ENCODE assay signal across 22 cellular contexts in the genomic region with DNA sequence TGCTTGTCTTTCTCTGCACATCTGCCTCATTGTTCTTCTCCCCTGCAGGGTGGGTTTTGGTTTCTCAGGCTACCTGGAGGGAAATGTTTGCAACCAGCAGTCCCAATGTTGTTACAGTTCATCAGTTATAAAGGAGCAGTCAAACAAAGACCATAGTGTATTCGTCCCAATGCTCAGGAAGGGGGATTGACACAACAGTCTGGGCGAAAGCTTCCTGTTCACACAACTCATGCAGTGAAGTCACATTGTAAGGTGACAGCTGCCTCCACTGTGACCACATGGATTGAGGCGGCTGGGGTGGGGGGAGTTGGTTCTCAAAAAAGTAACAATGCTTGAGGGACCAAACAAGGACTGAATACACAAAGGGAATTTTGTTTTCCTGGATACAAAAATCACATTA. TPM values are rescaled to one million over a fixed set of nuclear protein-coding genes. Genes with fewer than 3 reads are reported as not detected.
DNase-seq lines count a peak whose midpoint lies in the region; ATAC-seq, FAIRE-seq and TF ChIP-seq lines count a peak whose summit lies in the region.
"Had no signal": no experiment of that assay in that cellular context is flagged by ENCODE, and none has a peak within 500 bp of the region (broad histone marks: within the 10 kb centered on the region; RNA-seq: fewer than 3 reads in every experiment).

No MANE protein-coding gene starts in this region.

- H2AK5ac ChIP-seq in neuronal stem cell (ENCODE audit: low read depth, low read length): no peak overlapping the region

- BruUV-seq in HepG2 (replicated peaks; lab: Mats Ljungman, UMichigan): no TSS peak

- ATAC-seq in HepG2: peak; percentile 88
- no peak for ATAC-seq in right lobe of liver
- no peak for ATAC-seq in HG03196 (IDR thresholded peaks at IDR 0.05; ENCODE audit: unreplicated experiment)
- ATAC-seq: GM12878 had no signal

- no peak overlapping the region for H3K4me3 ChIP-seq in HepG2 (replicated peaks in 1 of 3; ENCODE audit: insufficient read depth in 1 of 3, low read depth in 2 of 3, low read length in 3 of 3)
- H3K4me3 ChIP-seq in right lobe of liver: no peak overlapping the region
- H3K4me3 ChIP-seq in dorsolateral prefrontal cortex: no peak overlapping the region
- H3K4me3 ChIP-seq in neuronal stem cell (ENCODE audit: low read length in 2 of 2): no peak overlapping the region
- H3K4me3 ChIP-seq: BLaER1 treated with 17β-estradiol and CSF1 and Interleukin-3, amounts not matched to agents 10 nM and 100 nM; GM12878; GM23248 had no signal

- peak in 1 of 2 experiments; percentile 31; a peak in 1 of 4 replicates for TF ChIP-seq EP300 in HepG2 (IDR thresholded peaks at IDR 0.05; ENCODE audit: low read depth in 2 of 2, low read length in 2 of 2)
- TF ChIP-seq EP300 in HepG2 (CRISPR knock-in tag; IDR thresholded peaks at IDR 0.05; ENCODE audit: borderline replicate concordance): no peak

- no peak overlapping the region for H2BK15ac ChIP-seq in neuronal stem cell (ENCODE audit: low read length)

- DNase-seq in HepG2 (ENCODE audit: low spot score) (peak; percentile 75), right lobe of liver (no peak), dorsolateral prefrontal cortex (peak in 2 of 10 donors; percentile 33), myocyte (ENCODE audit: low read depth) (peak; percentile 35), NCI-H1436 treated with DMSO at 0.1 percent for 48 hours (lab: John Stamatoyannopoulos, UW) (no peak), neuronal stem cell (ENCODE audit: low spot score) (no peak)
- DNase-seq: CD8-positive, alpha-beta memory T cell; DMS 273 treated with DMSO at 0.1 percent for 48 hours; GDM1; GM23248; HCEC 1CT; KBM-7; MV-4-11; NCI-H1417; NCI-H2227 treated with DMSO at 0.1 percent for 48 hours; NCI-H526; NK-92 treated with Interleukin-12 subunit alpha and Interleukin-12 subunit beta, amount 100 ng/mL, for 24 hours; SHP77 had no signal

- H3K27ac ChIP-seq in HepG2 (ENCODE audit: extremely low read length, insufficient read depth, low read length): no peak overlapping the region
- no peak overlapping the region for H3K27ac ChIP-seq in right lobe of liver
- H3K27ac ChIP-seq in dorsolateral prefrontal cortex: peak overlapping the region in 44 of 59 donors; percentile 4 to 81 (median 66)
- H3K27ac ChIP-seq in neuronal stem cell (replicated peaks; ENCODE audit: low read length): no peak overlapping the region
- H3K27ac ChIP-seq: BLaER1 treated with 17β-estradiol and CSF1 and Interleukin-3, amounts not matched to agents 10 nM and 100 nM; GM23248 had no signal

- H3K14ac ChIP-seq in neuronal stem cell (ENCODE audit: low read length): no peak overlapping the region

- WGBS in HepG2 (ENCODE audit: low lambda C conversion rate): 0% methylated on average over 3 of the region's 3 CpGs
- 61% methylated on average over 3 of the region's 3 CpGs for WGBS in right lobe of liver (ENCODE audit: insufficient coverage, low coverage, low lambda C conversion rate, missing lambda C conversion rate)
- no CpG with 5 or more reads among the region's 3 CpGs for WGBS in neuronal stem cell (ENCODE audit: extremely low coverage in 2 of 2, insufficient read length in 2 of 2, insufficient replicate concordance in 1 of 2), 2 donors

- H3K79me1 ChIP-seq in neuronal stem cell (ENCODE audit: low read depth, low read length): no peaks in the 10 kb centered on the region

- no peak for FAIRE-seq in HepG2 (lab: Jason Lieb, UNC)
- FAIRE-seq: A204.1, GM12878 had no signal

- H3K36me3 ChIP-seq in HepG2 (replicated peaks in 1 of 2; ENCODE audit: control insufficient read depth in 1 of 2, insufficient read depth in 2 of 2, low read length in 2 of 2) (no peaks in the 10 kb centered on the region), right lobe of liver (no peaks in the 10 kb centered on the region), neuronal stem cell (replicated peaks in 1 of 2; ENCODE audit: control insufficient read depth in 2 of 2, insufficient read depth in 2 of 2, low read length in 2 of 2) (no peaks in the 10 kb centered on the region)
- H3K36me3 ChIP-seq: BLaER1 treated with 17β-estradiol and CSF1 and Interleukin-3, amounts not matched to agents 10 nM and 100 nM had no signal

- no peak overlapping the region for H4K91ac ChIP-seq in neuronal stem cell (ENCODE audit: low read depth, low read length, poor library complexity)

- CTCF ChIA-PET in HepG2 (lab: Yijun Ruan, JAX; ENCODE audit: low intra/inter-chr PET ratio, low total read pairs): no interaction called here

- TF ChIP-seq RAD21 in HepG2 (CRISPR knock-in tag; IDR thresholded peaks at IDR 0.05): no peak

- H3K4me2 ChIP-seq in HepG2 (ENCODE audit: low read depth, low read length) (peak overlapping the region; percentile 48), neuronal stem cell (ENCODE audit: insufficient read depth, low read length, poor library complexity, severe bottlenecking) (no peak overlapping the region)
- H3K4me2 ChIP-seq: BLaER1 treated with 17β-estradiol and CSF1 and Interleukin-3, amounts not matched to agents 10 nM and 100 nM had no signal

- intact Hi-C loops in HepG2 (cut with micrococcal nuclease; ENCODE audit: unreplicated experiment) (loop anchor here (2.0 kb wide), 2 partner anchors 13 to 25 kb away; no protein-coding TSS in a partner anchor), right lobe of liver (cut with DNase I) (no loop called here), dorsolateral prefrontal cortex (cut with DNase I) (no loop called here)

- H3K9ac ChIP-seq in HepG2 (ENCODE audit: insufficient read depth, low read depth, low read length) (no peak overlapping the region), neuronal stem cell (ENCODE audit: low read depth, low read length, poor library complexity) (no peak overlapping the region)
- H3K9ac ChIP-seq: BLaER1 treated with 17β-estradiol and CSF1 and Interleukin-3, amounts not matched to agents 10 nM and 100 nM; GM23248 had no signal

- H3K4me1 ChIP-seq in HepG2 (ENCODE audit: insufficient read depth, low read length) (peaks cover 40% of the 10 kb centered on the region), right lobe of liver (no peaks in the 10 kb centered on the region), neuronal stem cell (ENCODE audit: control insufficient read depth in 2 of 2, insufficient read depth in 1 of 2, low read depth in 1 of 2, low read length in 2 of 2) (no peaks in the 10 kb centered on the region)

- no peak overlapping the region for H2BK5ac ChIP-seq in neuronal stem cell (ENCODE audit: low read length)

- H3K9me3 ChIP-seq in HepG2 (ENCODE audit: low read length) (peaks cover 23% of the 10 kb centered on the region), right lobe of liver (peaks cover 0 to under 1% (median 0%) of the 10 kb centered on the region in 4 donors), neuronal stem cell (replicated peaks in 1 of 2; ENCODE audit: control insufficient read depth in 2 of 2, insufficient read depth in 1 of 2, low read depth in 1 of 2, low read length in 2 of 2) (peaks cover 2 to 6% of the 10 kb centered on the region in 2 donors)

- no peak overlapping the region for H2BK12ac ChIP-seq in neuronal stem cell (ENCODE audit: low read length)

- H3K4ac ChIP-seq in neuronal stem cell (ENCODE audit: low read length): no peak overlapping the region

- H4K8ac ChIP-seq in neuronal stem cell (ENCODE audit: low read depth, low read length): no peak overlapping the region

- H3K79me2 ChIP-seq in HepG2 (ENCODE audit: insufficient read depth, low read length): no peaks in the 10 kb centered on the region

- H3K18ac ChIP-seq in neuronal stem cell (ENCODE audit: low read length): no peak overlapping the region

- no peak overlapping the region for H2AFZ ChIP-seq in HepG2 (ENCODE audit: low read length)
- no peak overlapping the region for H2AFZ ChIP-seq in neuronal stem cell (ENCODE audit: low read length)
- H2AFZ ChIP-seq: GM23248 had no signal

- TF ChIP-seq CTCF in HepG2 (CRISPR knock-in tag; IDR thresholded peaks at IDR 0.05) (no peak; the same call in 1 of the 2 replicates), right lobe of liver (IDR thresholded peaks at IDR 0.05) (no peak), dorsolateral prefrontal cortex (IDR thresholded peaks at IDR 0.05 in 54 of 56, conservative IDR thresholded peaks at IDR 0.05 in 2 of 56; ENCODE audit: low read depth in 1 of 56, partially characterized antibody in 56 of 56) (no peak)

- POLR2A ChIA-PET in HepG2 (lab: Yijun Ruan, JAX): interaction anchor here (1.7 kb wide), 1 partner anchor 28 kb away, joined by 7 read pairs; the partner anchor contains the start of gene TF

- H4K20me1 ChIP-seq in HepG2 (ENCODE audit: insufficient read depth, low read length): no peaks in the 10 kb centered on the region
- H4K20me1 ChIP-seq: BLaER1 treated with 17β-estradiol and CSF1 and Interleukin-3, amounts not matched to agents 10 nM and 100 nM had no signal

- H3K27me3 ChIP-seq in HepG2 (ENCODE audit: control insufficient read depth in 1 of 2, insufficient read depth in 2 of 2, low read length in 2 of 2) (peaks cover 0 to 4% of the 10 kb centered on the region in 2 experiments; a peak in 1 of 5 replicates), right lobe of liver (no peaks in the 10 kb centered on the region), dorsolateral prefrontal cortex (no peaks in the 10 kb centered on the region), neuronal stem cell (ENCODE audit: control insufficient read depth in 3 of 3, insufficient read depth in 3 of 3, low read depth in 1 of 3, low read length in 3 of 3) (peaks cover 0 to 60% (median 0%) of the 10 kb centered on the region in 3 experiments)
- H3K27me3 ChIP-seq: BLaER1 treated with 17β-estradiol and CSF1 and Interleukin-3, amounts not matched to agents 10 nM and 100 nM had no signal

- H3K23ac ChIP-seq in neuronal stem cell (ENCODE audit: low read depth, low read length, poor library complexity): no peak overlapping the region

- H2BK120ac ChIP-seq in neuronal stem cell (ENCODE audit: low read depth, low read length): no peak overlapping the region

- TF ChIP-seq POLR2A in HepG2 (IDR thresholded peaks at IDR 0.05; ENCODE audit: insufficient read depth in 1 of 2, low read depth in 2 of 2, low read length in 2 of 2) (no peak), right lobe of liver (IDR thresholded peaks at IDR 0.05) (no peak)

- in situ Hi-C loops in HepG2 (cut with HindIII; ENCODE audit: extremely low pct_ligation_motif_present, low pct_unique_long_range_greater_than_20kb): no loop called here

RNA-seq across cellular contexts. Expression of gene TF, which starts 28.8 kb away (rescaled TPM):
- total RNA-seq in HepG2 (2016; rRNA removed; fragmentation: Illumina TruSeq; extraction: Trizol) (4,983 and 10,074 TPM in 2 replicates), right lobe of liver (over 10,000 TPM in 4 of 6 experiments, 1,000 to 10,000 TPM in 2; 2,871 to 25,349 (median 17,684) TPM), dorsolateral prefrontal cortex (1,000 to 10,000 TPM in 77 of 120 experiments, 100 to 1,000 TPM in 43; 152 to 7,650 (median 1,218) TPM), myocyte (under 0.01 and 0.08 TPM in 2 replicates)
- 443 and 484 TPM in 2 replicates for total RNA-seq in HepG2 (2016; cell fraction: cytosol; rRNA removed; fragmentation: Illumina TruSeq; extraction: Trizol; ENCODE audit: low read depth)
- total RNA-seq in HepG2 (2016; cell fraction: insoluble cytoplasmic fraction; rRNA removed; fragmentation: Illumina TruSeq; extraction: Trizol): 4,851 and 10,104 TPM in 2 replicates
- 957 and 1,048 TPM in 2 replicates for total RNA-seq in HepG2 (2016; cell fraction: membrane; rRNA removed; fragmentation: Illumina TruSeq; extraction: Trizol)
- 7,106 and 8,454 TPM in 2 replicates for total RNA-seq in HepG2 (2016; cell fraction: nucleus; rRNA removed; fragmentation: Illumina TruSeq; extraction: Trizol)
- 11,821 and 17,414 TPM in 2 replicates for polyA plus RNA-seq in HepG2 (2011; rRNA removed)
- 11,091 and 16,564 TPM in 2 replicates for polyA plus RNA-seq in HepG2 (2011; cell fraction: cytosol; rRNA removed)
- 7,213 and 10,181 TPM in 2 replicates for polyA plus RNA-seq in HepG2 (2011; cell fraction: nucleus; rRNA removed)
- 17,461 and 22,113 TPM in 2 replicates for polyA plus RNA-seq in HepG2 (2012)
- polyA plus RNA-seq in HepG2 (2016; cell fraction: cytosol; fragmentation: Illumina TruSeq; extraction: Trizol; ENCODE audit: low read depth): 537 and 560 TPM in 2 replicates
- polyA plus RNA-seq in HepG2 (2016; cell fraction: insoluble cytoplasmic fraction; fragmentation: Illumina TruSeq; extraction: Trizol; ENCODE audit: low read depth): 3,671 and 3,676 TPM in 2 replicates
- 614 and 667 TPM in 2 replicates for polyA plus RNA-seq in HepG2 (2016; cell fraction: membrane; fragmentation: Illumina TruSeq; extraction: Trizol; ENCODE audit: low read depth)
- 7,882 and 8,251 TPM in 2 replicates for polyA plus RNA-seq in HepG2 (2016; cell fraction: nucleus; fragmentation: Illumina TruSeq; extraction: Trizol; ENCODE audit: insufficient read depth, low read depth)
- polyA minus RNA-seq in HepG2 (2011; rRNA and poly(A)+ RNA removed; ENCODE audit: low replicate concordance): 3.7 and 10,022 TPM in 2 replicates
- 4,700 and 8,142 TPM in 2 replicates for polyA minus RNA-seq in HepG2 (2011; cell fraction: cytosol; rRNA and poly(A)+ RNA removed)
- 3,076 and 4,905 TPM in 2 replicates for polyA minus RNA-seq in HepG2 (2011; cell fraction: nucleus; rRNA and poly(A)+ RNA removed)
- 0.58 TPM for polyA plus RNA-seq in myocyte (2012)
- polyA plus RNA-seq in neuronal stem cell (2013, experiment 1 of 2): 0.53 TPM
- polyA plus RNA-seq in neuronal stem cell (2013, experiment 2 of 2): 0.61 TPM
- total RNA-seq: GM23248 had no signal
- polyA plus RNA-seq: CD8-positive, alpha-beta memory T cell had no signal

RNA-seq across cellular contexts. Expression of gene TOPBP1, which starts 55.7 kb away (rescaled TPM):
- 42.9 and 59.3 TPM in 2 replicates for total RNA-seq in HepG2 (2016; rRNA removed; fragmentation: Illumina TruSeq; extraction: Trizol)
- 12.5 and 13.2 TPM in 2 replicates for total RNA-seq in HepG2 (2016; cell fraction: cytosol; rRNA removed; fragmentation: Illumina TruSeq; extraction: Trizol; ENCODE audit: low read depth)
- 41.9 and 62.6 TPM in 2 replicates for total RNA-seq in HepG2 (2016; cell fraction: insoluble cytoplasmic fraction; rRNA removed; fragmentation: Illumina TruSeq; extraction: Trizol)
- total RNA-seq in HepG2 (2016; cell fraction: membrane; rRNA removed; fragmentation: Illumina TruSeq; extraction: Trizol): 30.0 and 35.4 TPM in 2 replicates
- 56.6 and 67.4 TPM in 2 replicates for total RNA-seq in HepG2 (2016; cell fraction: nucleus; rRNA removed; fragmentation: Illumina TruSeq; extraction: Trizol)
- 15.5 and 24.3 TPM in 2 replicates for polyA plus RNA-seq in HepG2 (2011; rRNA removed)
- polyA plus RNA-seq in HepG2 (2011; cell fraction: cytosol; rRNA removed): 8.5 and 8.6 TPM in 2 replicates
- polyA plus RNA-seq in HepG2 (2011; cell fraction: nucleus; rRNA removed): 41.0 and 46.8 TPM in 2 replicates
- 12.5 and 16.7 TPM in 2 replicates for polyA plus RNA-seq in HepG2 (2012)
- 3.0 and 3.5 TPM in 2 replicates for polyA plus RNA-seq in HepG2 (2016; cell fraction: cytosol; fragmentation: Illumina TruSeq; extraction: Trizol; ENCODE audit: low read depth)
- 36.7 and 42.1 TPM in 2 replicates for polyA plus RNA-seq in HepG2 (2016; cell fraction: insoluble cytoplasmic fraction; fragmentation: Illumina TruSeq; extraction: Trizol; ENCODE audit: low read depth)
- polyA plus RNA-seq in HepG2 (2016; cell fraction: membrane; fragmentation: Illumina TruSeq; extraction: Trizol; ENCODE audit: low read depth): 12.7 and 14.9 TPM in 2 replicates
- 65.4 and 74.6 TPM in 2 replicates for polyA plus RNA-seq in HepG2 (2016; cell fraction: nucleus; fragmentation: Illumina TruSeq; extraction: Trizol; ENCODE audit: insufficient read depth, low read depth)
- 16.5 and 72.6 TPM in 2 replicates for polyA minus RNA-seq in HepG2 (2011; rRNA and poly(A)+ RNA removed; ENCODE audit: low replicate concordance)
- 8.1 and 9.6 TPM in 2 replicates for polyA minus RNA-seq in HepG2 (2011; cell fraction: cytosol; rRNA and poly(A)+ RNA removed)
- 58.9 and 72.9 TPM in 2 replicates for polyA minus RNA-seq in HepG2 (2011; cell fraction: nucleus; rRNA and poly(A)+ RNA removed)
- 10 to 100 TPM in 2 of 6 experiments, 1 to 10 TPM in 4; 5.3 to 20.6 (median 8.1) TPM for total RNA-seq in right lobe of liver
- 10 to 100 TPM; 12.6 to 36.3 (median 25.5) TPM for total RNA-seq in dorsolateral prefrontal cortex
- total RNA-seq in myocyte: 24.0 and 27.8 TPM in 2 replicates
- 5.3 TPM for polyA plus RNA-seq in myocyte (2012)
- 27.2 TPM for polyA plus RNA-seq in neuronal stem cell (2013, experiment 1 of 2)
- 26.9 TPM for polyA plus RNA-seq in neuronal stem cell (2013, experiment 2 of 2)

Comparison
In these comparisons a context has a peak if more than half of its experiments do, and no peak if none do; other contexts are left out.
1. DNase-seq: peak in HepG2 (single experiment) and myocyte (single experiment); none in right lobe of liver (0 of 3), NCI-H1436 treated with DMSO at 0.1 percent for 48 hours (single experiment) and neuronal stem cell (single experiment).
2. H3K27ac ChIP-seq: peak in dorsolateral prefrontal cortex (44 of 59); none in HepG2 (single experiment), right lobe of liver (0 of 3) and neuronal stem cell (single experiment).
3. RNA of gene TF, which starts 28.8 kb away (total RNA-seq): 2,871 to 25,349 TPM in right lobe of liver, 443 to 10,104 TPM in HepG2 and 152 to 7,650 TPM in dorsolateral prefrontal cortex; under 0.01 to 0.08 TPM in myocyte; every median in the first group is over 100 times any median in the second.